In the genomic region with DNA sequence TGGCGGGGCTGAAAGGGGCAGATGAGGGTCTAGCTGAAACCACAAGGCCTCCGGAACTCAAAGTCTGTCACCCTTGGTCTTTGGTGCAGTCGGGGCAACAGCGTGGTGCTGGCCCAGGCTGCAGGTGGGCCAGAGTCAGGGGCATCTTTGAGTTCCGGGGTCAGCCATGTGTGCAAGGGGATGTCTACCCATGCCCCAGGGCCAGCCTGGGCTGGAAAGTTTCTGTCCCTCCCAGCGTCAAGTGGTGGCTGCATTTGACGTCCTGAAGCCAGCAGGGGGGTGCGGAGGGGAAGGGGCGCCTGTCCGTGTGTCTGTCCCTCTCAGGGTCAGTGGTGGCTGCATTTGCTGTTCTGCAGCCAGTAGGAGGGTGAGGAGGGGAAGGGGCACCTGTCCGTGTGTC, we compare ENCODE assay signal across 8 cellular contexts. TPM values are rescaled to one million over a fixed set of nuclear protein-coding genes. Genes with fewer than 3 reads are reported as not detected.
DNase-seq lines count a peak whose midpoint lies in the region; ATAC-seq and TF ChIP-seq lines count a peak whose summit lies in the region.

No MANE protein-coding gene starts in this region.

- no peak for ATAC-seq in CD8-positive, alpha-beta T cell
- ATAC-seq in natural killer cell (no peak), GM18498 (IDR thresholded peaks at IDR 0.05; ENCODE audit: unreplicated experiment) (no peak), GM18870 (IDR thresholded peaks at IDR 0.05; ENCODE audit: unreplicated experiment) (no peak)

- no peaks in the 10 kb centered on the region for H3K27me3 ChIP-seq in CD8-positive, alpha-beta T cell (ENCODE audit: insufficient read depth, low read length)
- no peaks in the 10 kb centered on the region for H3K27me3 ChIP-seq in Karpas-422 (ENCODE audit: low read length)
- no peaks in the 10 kb centered on the region for H3K27me3 ChIP-seq in dorsolateral prefrontal cortex

- H3K9me2 ChIP-seq in Karpas-422 (replicated peaks; ENCODE audit: insufficient read depth, low read length): no peaks in the 10 kb centered on the region

- CTCF ChIA-PET in CD8-positive, alpha-beta T cell (lab: Charles Lee): interaction anchor here (1.2 kb wide), 1 partner anchor 9 kb away, joined by 4 read pairs; no protein-coding TSS in a partner anchor

- peaks cover 44% of the 10 kb centered on the region for H3K4me1 Mint-ChIP-seq in CD8-positive, alpha-beta T cell (ENCODE audit: low read depth)
- peaks cover 25 to 37% of the 10 kb centered on the region in 2 donors for H3K4me1 Mint-ChIP-seq in natural killer cell

- peak overlapping the region; percentile 93 for H3K9ac ChIP-seq in Karpas-422 (ENCODE audit: low read length)

- DNase-seq in CD8-positive, alpha-beta T cell: no peak
- DNase-seq in Karpas-422: peak; percentile 54
- peak in 1 of 10 donors; percentile 37 for DNase-seq in dorsolateral prefrontal cortex
- DNase-seq in natural killer cell: no peak
- no peak for DNase-seq in DMS114 treated with DMSO at 0.1 percent for 48 hours (lab: John Stamatoyannopoulos, UW; ENCODE audit: unreplicated experiment)
- no peak for DNase-seq in amygdala (lab: John Stamatoyannopoulos, UW)

- intact Hi-C loops in CD8-positive, alpha-beta T cell (cut with DNase I, micrococcal nuclease): loop anchor here (1.0 to 10.0 kb wide), 11 partner anchors 24 to 288 kb away; partner anchors contain the start of genes CHST12 (in 2 of the 2), EIF3B (in 1 of the 2), GNA12 (in 1 of the 2) and GRIFIN (in 1 of the 2)
- intact Hi-C loops in dorsolateral prefrontal cortex (cut with DNase I): loop anchor here (1.0 to 10.0 kb wide), 5 partner anchors 30 to 980 kb away; partner anchors contain the start of genes EIF3B (in 1 of the 2), LFNG (in 1 of the 2) and PSMG3 (in 1 of the 2)
- intact Hi-C loops in natural killer cell (cut with micrococcal nuclease): loop anchor here (1.0 to 10.0 kb wide), 6 partner anchors 24 to 150 kb away; partner anchors contain the start of genes CHST12, GRIFIN and TTYH3

- H3K27ac ChIP-seq in CD8-positive, alpha-beta T cell (ENCODE audit: low read depth, low read length): no peak overlapping the region
- H3K27ac ChIP-seq in Karpas-422 (ENCODE audit: low read length) (peak overlapping the region; percentile 91), dorsolateral prefrontal cortex (peak overlapping the region in 13 of 59 donors; percentile 2 to 100 (median 98))

- H3K4me3 Mint-ChIP-seq in CD8-positive, alpha-beta T cell: peak overlapping the region; percentile 86
- peak overlapping the region; percentile 88 for H3K4me3 Mint-ChIP-seq in natural killer cell

- H3K9me3 ChIP-seq in CD8-positive, alpha-beta T cell (ENCODE audit: low read length): no peaks in the 10 kb centered on the region
- H3K9me3 ChIP-seq in Karpas-422 (ENCODE audit: low read length): no peaks in the 10 kb centered on the region

- H3K4me1 ChIP-seq in CD8-positive, alpha-beta T cell (ENCODE audit: insufficient read depth, low read length): peaks cover 32% of the 10 kb centered on the region
- peaks cover 19% of the 10 kb centered on the region for H3K4me1 ChIP-seq in Karpas-422 (ENCODE audit: low read length)

- H2AFZ ChIP-seq in Karpas-422 (ENCODE audit: low read length): no peak overlapping the region

- H3K4me2 ChIP-seq in Karpas-422 (ENCODE audit: low read depth, low read length, poor library complexity, severe bottlenecking): peak overlapping the region; percentile 95

- H3K9me3 Mint-ChIP-seq in CD8-positive, alpha-beta T cell: no peaks in the 10 kb centered on the region
- H3K9me3 Mint-ChIP-seq in natural killer cell: no peaks in the 10 kb centered on the region

- H3K36me3 ChIP-seq in CD8-positive, alpha-beta T cell (ENCODE audit: insufficient read depth, low read length): no peaks in the 10 kb centered on the region
- peaks cover 3% of the 10 kb centered on the region; the same call in 1 of the 2 replicates for H3K36me3 ChIP-seq in Karpas-422 (ENCODE audit: insufficient read depth, low read length)

- H3K4me3 ChIP-seq in CD8-positive, alpha-beta T cell (ENCODE audit: low read depth, low read length): peak overlapping the region; percentile 93
- H3K4me3 ChIP-seq in Karpas-422 (ENCODE audit: low read length) (peak overlapping the region; percentile 75), dorsolateral prefrontal cortex (peak overlapping the region; percentile 67 to 96 (median 90))

- H3K36me3 Mint-ChIP-seq in CD8-positive, alpha-beta T cell: peaks cover 25% of the 10 kb centered on the region
- no peaks in the 10 kb centered on the region for H3K36me3 Mint-ChIP-seq in natural killer cell

- H3K27me3 Mint-ChIP-seq in CD8-positive, alpha-beta T cell (ENCODE audit: low read depth): no peaks in the 10 kb centered on the region
- H3K27me3 Mint-ChIP-seq in natural killer cell (ENCODE audit: low read depth in 2 of 2): no peaks in the 10 kb centered on the region

- POLR2A ChIA-PET in CD8-positive, alpha-beta T cell (lab: Charles Lee): interaction anchor here (0.9 to 1.3 kb wide), 2 partner anchors 25 to 43 kb away, joined by 3 to 4 read pairs; no protein-coding TSS in a partner anchor

- no peaks in the 10 kb centered on the region for H4K20me1 ChIP-seq in Karpas-422 (ENCODE audit: insufficient read depth, low read depth, low read length)

- no peak for TF ChIP-seq CTCF in CD8-positive, alpha-beta T cell (IDR thresholded peaks at IDR 0.05)
- TF ChIP-seq CTCF in dorsolateral prefrontal cortex (IDR thresholded peaks at IDR 0.05 in 54 of 56, conservative IDR thresholded peaks at IDR 0.05 in 2 of 56; ENCODE audit: low read depth in 1 of 56, partially characterized antibody in 56 of 56) (no peak), natural killer cell (IDR thresholded peaks at IDR 0.05) (no peak)

- peaks cover 27% of the 10 kb centered on the region for H3K79me2 ChIP-seq in Karpas-422 (ENCODE audit: low read length)

- H3K27ac Mint-ChIP-seq in CD8-positive, alpha-beta T cell: peak overlapping the region; percentile 82
- H3K27ac Mint-ChIP-seq in natural killer cell: peak overlapping the region; percentile 54 to 86

RNA-seq across cellular contexts. Expression of gene BRAT1, which starts 0.7 kb away (rescaled TPM):
- total RNA-seq in CD8-positive, alpha-beta T cell: 10 to 100 TPM; 18.9 to 20.6 TPM
- total RNA-seq in Karpas-422 (2014; rRNA removed; shearing (Covaris generic); ENCODE audit: low replicate concordance): 10.5 and 30.1 TPM in 2 replicates
- 10 to 100 TPM; 16.7 to 38.4 (median 24.9) TPM for total RNA-seq in dorsolateral prefrontal cortex
- total RNA-seq in natural killer cell: 10 to 100 TPM; 24.9 to 26.7 (median 25.6) TPM

RNA-seq across cellular contexts. Expression of gene IQCE, which starts 4.1 kb away (rescaled TPM):
- total RNA-seq in CD8-positive, alpha-beta T cell: 1 to 10 TPM; 3.3 to 4.8 TPM
- total RNA-seq in Karpas-422 (2014; rRNA removed; shearing (Covaris generic); ENCODE audit: low replicate concordance): 0.93 and 1.1 TPM in 2 replicates
- 10 to 100 TPM; 26.3 to 72.5 (median 45.2) TPM for total RNA-seq in dorsolateral prefrontal cortex
- total RNA-seq in natural killer cell: 10 to 100 TPM in 2 of 3 donors, 1 to 10 TPM in 1; 9.6 to 13.5 (median 11.3) TPM

RNA-seq across cellular contexts. Expression of gene LFNG, which starts 35.1 kb away (rescaled TPM):
- total RNA-seq in CD8-positive, alpha-beta T cell: 100 to 1,000 TPM; 137 to 140 TPM
- 0.07 and 0.19 TPM in 2 replicates for total RNA-seq in Karpas-422 (2014; rRNA removed; shearing (Covaris generic); ENCODE audit: low replicate concordance)
- 10 to 100 TPM in 110 of 120 experiments, 1 to 10 TPM in 10; 7.5 to 44.5 (median 15.8) TPM for total RNA-seq in dorsolateral prefrontal cortex
- total RNA-seq in natural killer cell: 100 to 1,000 TPM; 140 to 191 (median 176) TPM
